ENCODE assay signal across 8 cellular contexts in genomic region chr15:51623386-51623938, GRCh38. TPM values are rescaled to one million over a fixed set of nuclear protein-coding genes. Genes with fewer than 3 reads are reported as not detected.
DNase-seq lines count a peak whose midpoint lies in the region; ATAC-seq, FAIRE-seq and TF ChIP-seq lines count a peak whose summit lies in the region.

No MANE protein-coding gene starts in this region.

- no peak for TF ChIP-seq EP300 in esophagus muscularis mucosa (IDR thresholded peaks at IDR 0.05)

- peak overlapping the region; percentile 70 to 96 (median 82) for H3K4me3 ChIP-seq in esophagus muscularis mucosa
- H3K4me3 ChIP-seq in prostate gland = peak overlapping the region; percentile 70 to 73

- no peak for TF ChIP-seq CTCF in 22Rv1 (IDR thresholded peaks at IDR 0.05)
- TF ChIP-seq CTCF in esophagus muscularis mucosa (IDR thresholded peaks at IDR 0.05) = no peak
- TF ChIP-seq CTCF in prostate gland (IDR thresholded peaks at IDR 0.05) = no peak

- H3K4me1 ChIP-seq in esophagus muscularis mucosa = peaks cover 3 to 37% (median 29%) of the 10 kb centered on the region in 4 donors
- no peaks in the 10 kb centered on the region for H3K4me1 ChIP-seq in prostate gland (replicated peaks)

- in situ Hi-C loops in SK-MEL-5 (cut with HindIII; ENCODE audit: low pct_unique_long_range_greater_than_20kb, low sequenced_read_pairs) = no loop called here

- no peak for ATAC-seq in GM18498 (IDR thresholded peaks at IDR 0.05; ENCODE audit: unreplicated experiment)

- H3K9me3 ChIP-seq in esophagus muscularis mucosa = no peaks in the 10 kb centered on the region
- no peaks in the 10 kb centered on the region for H3K9me3 ChIP-seq in prostate gland

- 27% methylated on average over 8 of the region's 8 CpGs for WGBS in esophagus muscularis mucosa
- WGBS in prostate gland = 16% methylated on average over 8 of the region's 8 CpGs

- H3K36me3 ChIP-seq in esophagus muscularis mucosa (no peaks in the 10 kb centered on the region), prostate gland (no peaks in the 10 kb centered on the region)

- H3K27me3 ChIP-seq in esophagus muscularis mucosa = no peaks in the 10 kb centered on the region
- no peaks in the 10 kb centered on the region for H3K27me3 ChIP-seq in prostate gland (replicated peaks; ENCODE audit: insufficient read depth)

- no peak for DNase-seq in GM12891 (ENCODE audit: insufficient read length, low spot score)
- DNase-seq in SK-MEL-5 (ENCODE audit: low read depth, low spot score) = peak; percentile 15
- no peak for DNase-seq in esophagus muscularis mucosa (ENCODE audit: extremely low spot score)
- peak; percentile 24 for DNase-seq in prostate gland (ENCODE audit: low spot score)
- DNase-seq in HuH-7.5 (ENCODE audit: low spot score) = no peak
- DNase-seq in SK-N-DZ (ENCODE audit: low spot score) = no peak

- intact Hi-C loops in esophagus muscularis mucosa (cut with DNase I) (loop anchor here (5.0 kb wide), 1 partner anchor 86 kb away; no protein-coding TSS in a partner anchor), prostate gland (cut with DNase I) (no loop called here)

- H3K27ac ChIP-seq in 22Rv1 (peak overlapping the region; percentile 78), esophagus muscularis mucosa (replicated peaks in 1 of 4) (peak overlapping the region; percentile 79 to 87 (median 83)), prostate gland (peak overlapping the region; percentile 75 to 79)

- peak; percentile 62 for FAIRE-seq in GM12891 (lab: Jason Lieb, UNC)

- no peak for TF ChIP-seq POLR2A in GM12891 (IDR thresholded peaks at IDR 0.05; ENCODE audit: low read depth, low read length)
- no peak for TF ChIP-seq POLR2A in esophagus muscularis mucosa (IDR thresholded peaks at IDR 0.05; ENCODE audit: low read depth)
- no peak for TF ChIP-seq POLR2A in prostate gland (IDR thresholded peaks at IDR 0.05)

TF ChIP-seq in GM12891, 5 proteins besides CTCF, POLR2A, EP300 and RAD21:
- TF ChIP-seq POLR2AphosphoS5 (IDR thresholded peaks at IDR 0.05; ENCODE audit: low read depth, low read length) (no peak), SPI1 (IDR thresholded peaks at IDR 0.05; ENCODE audit: low read depth, low read length) (no peak), TAF1 (IDR thresholded peaks at IDR 0.05; ENCODE audit: low read depth, low read length) (no peak), POU2F2 (IDR thresholded peaks at IDR 0.05; ENCODE audit: low read depth, low read length) (no peak), PAX5 (IDR thresholded peaks at IDR 0.05; ENCODE audit: insufficient read depth, low read length, severe bottlenecking) (no peak)

RNA-seq across cellular contexts. Expression of gene DMXL2, which starts 0.9 kb away (rescaled TPM):
- polyA plus RNA-seq in GM12891 (2012; ENCODE audit: low read depth, missing spikeins) = 16.7 TPM
- 42.2 and 46.4 TPM in 2 replicates for total RNA-seq in SK-MEL-5 (2014; rRNA removed; shearing (Covaris generic))
- 20.8 and 29.9 TPM in 2 replicates for polyA plus RNA-seq in SK-MEL-5 (2015; cell fraction: cytosol; rRNA removed)
- polyA plus RNA-seq in SK-MEL-5 (2015; cell fraction: nucleus; rRNA removed) = 131 and 135 TPM in 2 replicates
- total RNA-seq in esophagus muscularis mucosa = 10 to 100 TPM; 18.8 to 26.6 (median 19.3) TPM
- total RNA-seq in prostate gland = 10 to 100 TPM; 12.2 to 35.3 TPM
- polyA plus RNA-seq in SK-N-DZ (2014; cell fraction: cytosol; rRNA removed) = 77.4 and 88.4 TPM in 2 replicates
- 232 and 271 TPM in 2 replicates for polyA plus RNA-seq in SK-N-DZ (2014; cell fraction: nucleus; rRNA removed)

RNA-seq across cellular contexts. Expression of gene SCG3, which starts 57.8 kb away (rescaled TPM):
- polyA plus RNA-seq in GM12891 (2012; ENCODE audit: low read depth, missing spikeins) = not detected
- 0.37 and 0.67 TPM in 2 replicates for total RNA-seq in SK-MEL-5 (2014; rRNA removed; shearing (Covaris generic))
- polyA plus RNA-seq in SK-MEL-5 (2015; cell fraction: cytosol; rRNA removed) = 1.3 and 2.1 TPM in 2 replicates
- polyA plus RNA-seq in SK-MEL-5 (2015; cell fraction: nucleus; rRNA removed) = 0.42 TPM in 1 of 2 replicates, not detected in the other
- 1 to 10 TPM in 1 of 4 donors, under 1 TPM in 3; 0.23 to 1.2 (median 0.43) TPM for total RNA-seq in esophagus muscularis mucosa
- 1 to 10 TPM in 1 of 2 donors, under 1 TPM in 1; 0.23 to 2.0 TPM for total RNA-seq in prostate gland
- 24.3 and 24.4 TPM in 2 replicates for polyA plus RNA-seq in SK-N-DZ (2014; cell fraction: cytosol; rRNA removed)
- polyA plus RNA-seq in SK-N-DZ (2014; cell fraction: nucleus; rRNA removed) = 9.9 and 14.3 TPM in 2 replicates

Comparison
In these comparisons a context has a peak if more than half of its experiments do, and no peak if none do; other contexts are left out.
1. DNase-seq: peak in SK-MEL-5 (single experiment) and prostate gland (single experiment); none in GM12891 (single experiment), esophagus muscularis mucosa (single experiment), HuH-7.5 (single experiment) and SK-N-DZ (single experiment).
2. Peak in every context shown above with its lines, with median percentiles within 50 percentile points of each other: H3K27ac ChIP-seq.